Comparison of ENCODE assay signal across 10 cellular contexts in genomic region chr16:19595043-19595767, GRCh38. TPM values are rescaled to one million over a fixed set of nuclear protein-coding genes. Genes with fewer than 3 reads are reported as not detected.
A peak's percentile ranks its signal among the peaks of the same experiment; 100 is the strongest.
DNase-seq lines count a peak whose midpoint lies in the region; ATAC-seq and TF ChIP-seq lines count a peak whose summit lies in the region.
"Had no signal": no experiment of that assay in that cellular context is flagged by ENCODE, and none has a peak within 500 bp of the region (broad histone marks: within the 10 kb centered on the region; RNA-seq: fewer than 3 reads in every experiment).

No MANE protein-coding gene starts in this region.

- no peaks in the 10 kb centered on the region for H3K9me3 Mint-ChIP-seq in Calu3 (ENCODE audit: low read depth, unreplicated experiment)

- POLR2A ChIA-PET in Panc1 (lab: Charles Lee): interaction anchor here (0.6 to 1.1 kb wide), 2 partner anchors 11 to 215 kb away, joined by 3 to 5 read pairs; no protein-coding TSS in a partner anchor

- no peak overlapping the region for H3K4me3 ChIP-seq in Panc1 (ENCODE audit: low read depth in 2 of 2, low read length in 2 of 2)

- BruUV-seq in Calu3 (replicated peaks; lab: Mats Ljungman, UMichigan) (no TSS peak), Panc1 (replicated peaks; lab: Mats Ljungman, UMichigan) (no TSS peak)

- peak overlapping the region; percentile 51 for H3K27ac Mint-ChIP-seq in Calu3 (ENCODE audit: unreplicated experiment)
- H3K27ac Mint-ChIP-seq: activated CD4-positive, alpha-beta T cell treated with anti-CD3 and anti-CD28 coated beads for 36 hours had no signal

- intact Hi-C loops in Calu3 (cut with micrococcal nuclease; ENCODE audit: unreplicated experiment): loop anchor here (1.0 to 10.0 kb wide), 2 partner anchors 36 to 690 kb away; no protein-coding TSS in a partner anchor
- intact Hi-C loops in Panc1 (cut with micrococcal nuclease; ENCODE audit: unreplicated experiment): no loop called here

- H3K9me3 ChIP-seq in Panc1 (ENCODE audit: control insufficient read depth, insufficient read depth, low read depth, low read length): no peaks in the 10 kb centered on the region

- peak overlapping the region; percentile 42 for H3K4me3 Mint-ChIP-seq in Calu3 (ENCODE audit: low read depth, unreplicated experiment)
- H3K4me3 Mint-ChIP-seq: activated CD4-positive, alpha-beta T cell treated with anti-CD3 and anti-CD28 coated beads for 36 hours had no signal

- H3K27ac ChIP-seq in Panc1 (ENCODE audit: low read length) (no peak overlapping the region), epithelial cell of prostate (peak overlapping the region; percentile 40)

- no peaks in the 10 kb centered on the region for H3K36me3 ChIP-seq in Panc1 (ENCODE audit: control insufficient read depth, insufficient read depth, low read length)

- H3K27me3 Mint-ChIP-seq in Calu3 (ENCODE audit: unreplicated experiment): no peaks in the 10 kb centered on the region
- H3K27me3 Mint-ChIP-seq: activated CD4-positive, alpha-beta T cell treated with anti-CD3 and anti-CD28 coated beads for 36 hours had no signal

- peak; percentile 90 for ATAC-seq in Panc1
- ATAC-seq in HG03469 (IDR thresholded peaks at IDR 0.05; ENCODE audit: unreplicated experiment): no peak
- ATAC-seq: activated CD4-positive, alpha-beta T cell treated with anti-CD3 and anti-CD28 coated beads for 36 hours had no signal

- in situ Hi-C loops in Panc1 (cut with HindIII; ENCODE audit: low pct_unique_long_range_greater_than_20kb, low sequenced_read_pairs) (no loop called here), GM13976 (cut with MboI; ENCODE audit: low sequenced_read_pairs, unreplicated experiment) (no loop called here)

- H3K27me3 ChIP-seq in Panc1 (ENCODE audit: control insufficient read depth, insufficient read depth, low read length): no peaks in the 10 kb centered on the region

- TF ChIP-seq CTCF in Calu3 (IDR thresholded peaks at IDR 0.05; ENCODE audit: unreplicated experiment) (no peak), Panc1 (IDR thresholded peaks at IDR 0.05) (no peak), GM13976 (IDR thresholded peaks at IDR 0.05; ENCODE audit: borderline replicate concordance, control extremely low read depth, extremely low read depth, insufficient read depth, missing control alignments) (no peak)

- H3K36me3 Mint-ChIP-seq in Calu3 (ENCODE audit: insufficient read depth, unreplicated experiment): peaks cover 9% of the 10 kb centered on the region

- H3K4me1 ChIP-seq in Panc1 (ENCODE audit: control insufficient read depth, insufficient read depth, low read length): no peaks in the 10 kb centered on the region

- peaks cover 24% of the 10 kb centered on the region for H3K4me1 Mint-ChIP-seq in Calu3 (ENCODE audit: low read depth, unreplicated experiment)
- H3K4me1 Mint-ChIP-seq: activated CD4-positive, alpha-beta T cell treated with anti-CD3 and anti-CD28 coated beads for 36 hours had no signal

- peak; percentile 78 for DNase-seq in Calu3
- no peak for DNase-seq in Panc1 (ENCODE audit: low read depth, low spot score)
- peak; percentile 52 for DNase-seq in epithelial cell of prostate (ENCODE audit: low read depth, low spot score)
- peak; percentile 88 for DNase-seq in non-pigmented ciliary epithelial cell (ENCODE audit: low read depth)
- no peak for DNase-seq in CD1c-positive myeloid dendritic cell (ENCODE audit: extremely low spot score)
- no peak for DNase-seq in C1 segment of cervical spinal cord (lab: John Stamatoyannopoulos, UW)
- DNase-seq in GM13976 (ENCODE audit: low spot score): no peak
- DNase-seq: activated CD4-positive, alpha-beta T cell treated with anti-CD3 and anti-CD28 coated beads for 36 hours; nucleus accumbens had no signal

- CTCF ChIA-PET in Calu3 (lab: Charles Lee): interaction anchor here (0.6 to 3.2 kb wide), 7 partner anchors 11 to 312 kb away, joined by 3 to 43 read pairs (median 7); partner anchors contain the start of gene VPS35L
- CTCF ChIA-PET in Panc1 (lab: Charles Lee): interaction anchor here (0.5 to 1.6 kb wide), 5 partner anchors 10 to 1035 kb away, joined by 3 to 8 read pairs (median 4); no protein-coding TSS in a partner anchor

RNA-seq across cellular contexts. Expression of gene VPS35L, which starts 39.7 kb away (rescaled TPM):
- total RNA-seq in Calu3 (2022): 14.2 and 25.4 TPM in 2 replicates
- total RNA-seq in Panc1 (2021; ENCODE audit: unreplicated experiment): 124 TPM
- polyA plus RNA-seq in Panc1 (2012; ENCODE audit: insufficient read length): 64.3 TPM

Comparison
In these comparisons a context has a peak if more than half of its experiments do, and no peak if none do; other contexts are left out.
1. DNase-seq: peak in Calu3 (single experiment), epithelial cell of prostate (single experiment) and non-pigmented ciliary epithelial cell (single experiment); none in Panc1 (single experiment), CD1c-positive myeloid dendritic cell (single experiment), C1 segment of cervical spinal cord (0 of 14) and GM13976 (single experiment).